In genomic region chr2:106541333-106541732, GRCh38 we compare ENCODE assay signal across 28 cellular contexts. TPM values are rescaled to one million over a fixed set of nuclear protein-coding genes. Genes with fewer than 3 reads are reported as not detected.
DNase-seq lines count a peak whose midpoint lies in the region; ATAC-seq, FAIRE-seq and TF ChIP-seq lines count a peak whose summit lies in the region.
"Had no signal": no experiment of that assay in that cellular context is flagged by ENCODE, and none has a peak within 500 bp of the region (broad histone marks: within the 10 kb centered on the region; RNA-seq: fewer than 3 reads in every experiment).

No MANE protein-coding gene starts in this region.

- H3K9me3 ChIP-seq in HepG2 (ENCODE audit: low read length) (no peaks in the 10 kb centered on the region), right lobe of liver (no peaks in the 10 kb centered on the region), K562 (replicated peaks; ENCODE audit: control insufficient read depth, insufficient read depth, low read depth, low read length) (no peaks in the 10 kb centered on the region)
- H3K9me3 ChIP-seq: A549, BE2C, BLaER1 had no signal

- H3K9me1 ChIP-seq in K562 (ENCODE audit: control insufficient read depth, insufficient read depth, low read length): no peaks in the 10 kb centered on the region

- CTCF ChIA-PET in HepG2 (lab: Yijun Ruan, JAX; ENCODE audit: low intra/inter-chr PET ratio, low total read pairs): interaction anchor here (1.2 kb wide), 1 partner anchor 41 kb away, joined by 3 read pairs; no protein-coding TSS in a partner anchor
- CTCF ChIA-PET in K562 (lab: Yijun Ruan, JAX; ENCODE audit: low intra/inter-chr PET ratio): interaction anchor here (2.4 kb wide), 1 partner anchor 437 kb away, joined by 14 read pairs; no protein-coding TSS in a partner anchor

- TF ChIP-seq EP300 in HepG2 (IDR thresholded peaks at IDR 0.05; ENCODE audit: low read depth in 2 of 2, low read length in 2 of 2): no peak
- TF ChIP-seq EP300 in HepG2 (CRISPR knock-in tag; IDR thresholded peaks at IDR 0.05; ENCODE audit: borderline replicate concordance): no peak
- no peak for TF ChIP-seq EP300 in K562 (IDR thresholded peaks at IDR 0.05; ENCODE audit: low read length)

- BruUV-seq in HepG2 (replicated peaks; lab: Mats Ljungman, UMichigan) (no TSS peak), K562 (replicated peaks; lab: Mats Ljungman, UMichigan) (no TSS peak)

- H3K79me2 ChIP-seq in HepG2 (ENCODE audit: insufficient read depth, low read length) (no peaks in the 10 kb centered on the region), K562 (ENCODE audit: control insufficient read depth, insufficient read depth, low read length) (no peaks in the 10 kb centered on the region)

- intact Hi-C loops in HepG2 (cut with micrococcal nuclease; ENCODE audit: unreplicated experiment): loop anchor here (5.0 to 10.0 kb wide), 2 partner anchors 79 to 317 kb away; no protein-coding TSS in a partner anchor
- intact Hi-C loops in right lobe of liver (cut with DNase I): loop anchor here in 1 of 2 donors (5.0 kb wide), 1 partner anchor 439 kb away; no protein-coding TSS in a partner anchor
- intact Hi-C loops in K562 (cut with micrococcal nuclease): loop anchor here (10.0 kb wide), 1 partner anchor 967 kb away; no protein-coding TSS in a partner anchor

- no peak overlapping the region for H3K4me3 ChIP-seq in HepG2 (replicated peaks in 1 of 3; ENCODE audit: insufficient read depth in 1 of 3, low read depth in 2 of 3, low read length in 3 of 3)
- H3K4me3 ChIP-seq in right lobe of liver: no peak overlapping the region
- H3K4me3 ChIP-seq in K562: no peak overlapping the region
- H3K4me3 ChIP-seq: A549, BLaER1, GM12878 had no signal

- H4K20me1 ChIP-seq in HepG2 (ENCODE audit: insufficient read depth, low read length) (no peaks in the 10 kb centered on the region), K562 (replicated peaks; ENCODE audit: control insufficient read depth, insufficient read depth, low read length) (no peaks in the 10 kb centered on the region)
- H4K20me1 ChIP-seq: BLaER1 had no signal

- no peak overlapping the region for H2AFZ ChIP-seq in HepG2 (ENCODE audit: low read length)
- no peak overlapping the region for H2AFZ ChIP-seq in K562 (ENCODE audit: low read depth, low read length)

- in situ Hi-C loops in HepG2 (cut with HindIII; ENCODE audit: extremely low pct_ligation_motif_present, low pct_unique_long_range_greater_than_20kb) (loop anchor here (5.0 kb wide), 1 partner anchor 439 kb away; no protein-coding TSS in a partner anchor), K562 (cut with MboI) (loop anchor here (10.0 kb wide), 1 partner anchor 437 kb away; no protein-coding TSS in a partner anchor), ACHN (cut with HindIII; ENCODE audit: low pct_ligation_motif_present, low pct_unique_long_range_greater_than_20kb, low sequenced_read_pairs) (no loop called here)

- H3K27ac ChIP-seq in HepG2 (ENCODE audit: extremely low read length, insufficient read depth, low read length) (no peak overlapping the region), right lobe of liver (no peak overlapping the region), K562 (ENCODE audit: extremely low read depth, low read depth, low read length) (no peak overlapping the region)
- H3K27ac ChIP-seq: 22Rv1, A549, BLaER1 had no signal

- POLR2A ChIA-PET in HepG2 (lab: Yijun Ruan, JAX) (no interaction called here), K562 (lab: Yijun Ruan, JAX) (no interaction called here)

- ATAC-seq in HepG2 (no peak), right lobe of liver (no peak), K562 (no peak)
- ATAC-seq: A549, GM12878 had no signal

- no peak overlapping the region for H3K9ac ChIP-seq in HepG2 (ENCODE audit: insufficient read depth, low read depth, low read length)
- no peak overlapping the region for H3K9ac ChIP-seq in K562 (ENCODE audit: insufficient read depth in 1 of 2, low read depth in 2 of 2, low read length in 2 of 2)
- H3K9ac ChIP-seq: BLaER1 had no signal

- H3K36me3 ChIP-seq in HepG2 (replicated peaks in 1 of 2; ENCODE audit: control insufficient read depth in 1 of 2, insufficient read depth in 2 of 2, low read length in 2 of 2) (no peaks in the 10 kb centered on the region), right lobe of liver (no peaks in the 10 kb centered on the region), K562 (ENCODE audit: control insufficient read depth, insufficient read depth, low read length) (no peaks in the 10 kb centered on the region)
- H3K36me3 ChIP-seq: BE2C, BLaER1 had no signal

- H3K4me2 ChIP-seq in HepG2 (ENCODE audit: low read depth, low read length) (no peak overlapping the region), K562 (ENCODE audit: insufficient read depth, low read length) (no peak overlapping the region)
- H3K4me2 ChIP-seq: A549, BLaER1 had no signal

- FAIRE-seq in HepG2 (lab: Jason Lieb, UNC): no peak
- no peak for FAIRE-seq in K562 (lab: Jason Lieb, UNC)
- peak; percentile 46 for FAIRE-seq in urothelium cell line (lab: Jason Lieb, UNC)
- FAIRE-seq: A549, G401.6, GM12878, GM12892, GM18507 had no signal

- TF ChIP-seq RAD21 in HepG2 (CRISPR knock-in tag; IDR thresholded peaks at IDR 0.05) (no peak), K562 (CRISPR knock-in tag; conservative IDR thresholded peaks at IDR 0.05 in 1 of 2, IDR thresholded peaks at IDR 0.05 in 1 of 2) (no peak)

- peaks cover 3 to 39% of the 10 kb centered on the region in 2 experiments; a peak in 3 of 5 replicates for H3K27me3 ChIP-seq in HepG2 (ENCODE audit: control insufficient read depth in 1 of 2, insufficient read depth in 2 of 2, low read length in 2 of 2)
- no peaks in the 10 kb centered on the region for H3K27me3 ChIP-seq in right lobe of liver
- peaks cover 2 to 40% of the 10 kb centered on the region in 2 experiments; a peak in 4 of 5 replicates for H3K27me3 ChIP-seq in K562 (ENCODE audit: control insufficient read depth in 2 of 2, insufficient read depth in 2 of 2, low read length in 2 of 2)
- H3K27me3 ChIP-seq: BE2C, BLaER1 had no signal

- DNase-seq in HepG2 (ENCODE audit: low spot score) (no peak), right lobe of liver (no peak), K562 (ENCODE audit: extremely low read depth in 1 of 4, low spot score in 3 of 4) (no peak), urothelium cell line (ENCODE audit: low spot score) (no peak), GDM1 (lab: John Stamatoyannopoulos, UW) (no peak), ACHN (no peak)
- DNase-seq: BE2C; C1 segment of cervical spinal cord; CD4-positive, alpha-beta memory T cell; CD4-positive, CD25-positive, alpha-beta regulatory T cell; CD8-positive, alpha-beta memory T cell; COR-L47; DMS 273 treated with DMSO at 0.1 percent for 48 hours; DMS153; DMS53; DMS79; DND-41; EL had no signal

- H3K4me1 ChIP-seq in HepG2 (ENCODE audit: insufficient read depth, low read length) (no peaks in the 10 kb centered on the region), right lobe of liver (no peaks in the 10 kb centered on the region), K562 (replicated peaks in 1 of 2; ENCODE audit: control insufficient read depth in 2 of 2, insufficient read depth in 2 of 2, low read length in 2 of 2) (no peaks in the 10 kb centered on the region)
- H3K4me1 ChIP-seq: A549, BE2C had no signal

- TF ChIP-seq POLR2A in HepG2 (IDR thresholded peaks at IDR 0.05; ENCODE audit: insufficient read depth in 1 of 2, low read depth in 2 of 2, low read length in 2 of 2) (no peak), right lobe of liver (IDR thresholded peaks at IDR 0.05) (no peak), K562 (conservative IDR thresholded peaks at IDR 0.05) (no peak)

- TF ChIP-seq CTCF in HepG2 (CRISPR knock-in tag; IDR thresholded peaks at IDR 0.05) (no peak; the same call in 1 of the 2 replicates), right lobe of liver (IDR thresholded peaks at IDR 0.05) (no peak), K562 (IDR thresholded peaks at IDR 0.05 in 2 of 3, conservative IDR thresholded peaks at IDR 0.05 in 1 of 3; ENCODE audit: insufficient read depth in 2 of 3, low read depth in 1 of 3, low read length in 3 of 3) (no peak)

- 15% methylated on average over 4 of the region's 4 CpGs for WGBS in HepG2 (ENCODE audit: low lambda C conversion rate)
- WGBS in right lobe of liver (ENCODE audit: insufficient coverage, low coverage, low lambda C conversion rate, missing lambda C conversion rate): 56% methylated on average over 3 of the region's 4 CpGs
- 22% methylated on average over 4 of the region's 4 CpGs for WGBS in K562 (ENCODE audit: insufficient coverage, low coverage, missing lambda C conversion rate)

RNA-seq across cellular contexts. Expression of gene CD8B2, which starts 54.2 kb away (rescaled TPM):
- not detected in 2 replicates for total RNA-seq in HepG2 (2016; rRNA removed; fragmentation: Illumina TruSeq; extraction: Trizol)
- total RNA-seq in HepG2 (2016; cell fraction: cytosol; rRNA removed; fragmentation: Illumina TruSeq; extraction: Trizol; ENCODE audit: low read depth): not detected in 2 replicates
- not detected in 2 replicates for total RNA-seq in HepG2 (2016; cell fraction: insoluble cytoplasmic fraction; rRNA removed; fragmentation: Illumina TruSeq; extraction: Trizol)
- total RNA-seq in HepG2 (2016; cell fraction: membrane; rRNA removed; fragmentation: Illumina TruSeq; extraction: Trizol): not detected in 2 replicates
- not detected in 2 replicates for total RNA-seq in HepG2 (2016; cell fraction: nucleus; rRNA removed; fragmentation: Illumina TruSeq; extraction: Trizol)
- polyA plus RNA-seq in HepG2 (2011; rRNA removed): not detected in 2 replicates
- polyA plus RNA-seq in HepG2 (2011; cell fraction: cytosol; rRNA removed): not detected in 2 replicates
- not detected in 2 replicates for polyA plus RNA-seq in HepG2 (2011; cell fraction: nucleus; rRNA removed)
- not detected in 2 replicates for polyA plus RNA-seq in HepG2 (2012)
- not detected in 2 replicates for polyA plus RNA-seq in HepG2 (2016; cell fraction: cytosol; fragmentation: Illumina TruSeq; extraction: Trizol; ENCODE audit: low read depth)
- polyA plus RNA-seq in HepG2 (2016; cell fraction: insoluble cytoplasmic fraction; fragmentation: Illumina TruSeq; extraction: Trizol; ENCODE audit: low read depth): not detected in 2 replicates
- polyA plus RNA-seq in HepG2 (2016; cell fraction: membrane; fragmentation: Illumina TruSeq; extraction: Trizol; ENCODE audit: low read depth): not detected in 2 replicates
- polyA plus RNA-seq in HepG2 (2016; cell fraction: nucleus; fragmentation: Illumina TruSeq; extraction: Trizol; ENCODE audit: insufficient read depth, low read depth): not detected in 2 replicates
- polyA minus RNA-seq in HepG2 (2011; rRNA and poly(A)+ RNA removed; ENCODE audit: low replicate concordance): not detected in 2 replicates
- not detected in 2 replicates for polyA minus RNA-seq in HepG2 (2011; cell fraction: cytosol; rRNA and poly(A)+ RNA removed)
- polyA minus RNA-seq in HepG2 (2011; cell fraction: nucleus; rRNA and poly(A)+ RNA removed): not detected in 2 replicates
- not detected for total RNA-seq in right lobe of liver
- not detected in 2 replicates for total RNA-seq in K562 (2011; cell fraction: chromatin; rRNA removed; ENCODE audit: low replicate concordance)
- total RNA-seq in K562 (2011; cell fraction: nucleolus; rRNA removed): not detected in 2 replicates
- total RNA-seq in K562 (2011; cell fraction: nucleoplasm; rRNA removed): not detected in 2 replicates
- not detected in 2 replicates for total RNA-seq in K562 (2014; rRNA removed)
- not detected in 2 replicates for total RNA-seq in K562 (2014; rRNA removed; fragmentation: Illumina TruSeq; extraction: Trizol)
- not detected in 2 replicates for total RNA-seq in K562 (2015; rRNA removed; fragmentation: Illumina TruSeq; extraction: Trizol)
- not detected in 2 replicates for total RNA-seq in K562 (2021)
- 0.03 TPM in 1 of 2 replicates, not detected in the other for polyA plus RNA-seq in K562 (2011; rRNA removed)
- polyA plus RNA-seq in K562 (2011; cell fraction: cytosol; rRNA removed): 0.21 TPM in 1 of 2 replicates, not detected in the other
- polyA plus RNA-seq in K562 (2011; cell fraction: nucleus; rRNA removed): not detected in 2 replicates
- not detected in 2 replicates for polyA plus RNA-seq in K562 (2012)
- not detected in 2 replicates for polyA plus RNA-seq in K562 (2014; fragmentation: Illumina TruSeq; extraction: Trizol)
- polyA plus RNA-seq in K562 (2014; fragmentation: Nextera tagmentation; extraction: Ambion mirVana): not detected
- polyA plus RNA-seq in K562 (2014; rRNA removed): not detected in 2 replicates
- polyA minus RNA-seq in K562 (2011; rRNA and poly(A)+ RNA removed): not detected in 2 replicates
- polyA minus RNA-seq in K562 (2011; cell fraction: cytosol; rRNA and poly(A)+ RNA removed): not detected in 2 replicates
- not detected in 2 replicates for polyA minus RNA-seq in K562 (2011; cell fraction: nucleus; rRNA and poly(A)+ RNA removed)
- total RNA-seq: A172; CD4-positive, alpha-beta memory T cell; CD4-positive, CD25-positive, alpha-beta regulatory T cell; Daoy; GM12878 had no signal
- polyA plus RNA-seq: A549; AG04450; CD4-positive, alpha-beta memory T cell had no signal

Comparison
In these comparisons a context has a peak if more than half of its experiments do, and no peak if none do; other contexts are left out.
1. Of the 241 proteins assayed by ChIP-seq in both HepG2 and K562: peak only in HepG2: CEBPG; only in K562: none; in both: CEBPB; in neither: 239.